1 cellular context compared by ENCODE assay signal in the genomic region with DNA sequence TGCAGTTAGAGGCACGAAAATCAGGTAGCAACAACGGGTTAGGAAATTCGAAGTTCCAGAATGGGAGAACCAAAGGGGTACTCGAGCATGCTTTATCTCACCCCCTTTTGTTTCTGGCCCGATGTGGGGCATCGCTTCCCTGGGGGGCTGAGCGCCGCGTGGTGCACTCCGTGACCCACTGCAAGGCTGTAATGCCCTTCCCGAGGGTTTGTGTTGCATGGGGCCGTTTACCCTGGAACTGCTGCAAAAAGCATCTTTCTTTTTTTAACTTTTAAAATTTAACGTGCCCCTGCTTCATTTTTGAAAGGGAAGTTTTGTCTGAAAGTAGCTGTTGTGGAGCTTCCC.
TF ChIP-seq lines count a peak whose summit lies in the region.

No MANE protein-coding gene starts in this region.

TF ChIP-seq in endothelial cell of umbilical vein, 7 proteins besides CTCF, POLR2A, EP300 and RAD21 (continued from another document):
- TF ChIP-seq MYC (IDR thresholded peaks at IDR 0.05; ENCODE audit: low read depth, low read length) (no peak), MAX (IDR thresholded peaks at IDR 0.05; ENCODE audit: insufficient read depth, insufficient read length) (no peak), FOS (IDR thresholded peaks at IDR 0.05; ENCODE audit: borderline replicate concordance, insufficient read depth, low read length) (no peak), POLR2AphosphoS5 (IDR thresholded peaks at IDR 0.05; ENCODE audit: insufficient read depth, low read depth, low read length) (no peak), JUN (IDR thresholded peaks at IDR 0.05; ENCODE audit: borderline replicate concordance, insufficient read depth, insufficient read length, low read depth) (no peak)
